ENCODE assay signal across 29 cellular contexts in genomic region chr5:61230492-61230891, GRCh38.
"Had no signal": no experiment of that assay in that cellular context is flagged by ENCODE, and none has a peak within 500 bp of the region (broad histone marks: within the 10 kb centered on the region; RNA-seq: fewer than 3 reads in every experiment).

No MANE protein-coding gene starts in this region.

- FAIRE-seq: astrocyte, colon, endometrium, endothelial cell of umbilical vein had no signal

- H3K36me3 ChIP-seq: brain microvascular endothelial cell, esophagus squamous epithelium, gastroesophageal sphincter, heart right ventricle had no signal

- DNase-seq: activated CD4-positive, alpha-beta memory T cell treated with anti-CD3 and anti-CD28 coated beads, Interleukin-2, amount 10 ng/mL, durations not matched to agents 7 days and 5 days; activated CD4-positive, alpha-beta T cell treated with anti-CD3 and anti-CD28 coated beads for 1 hour; activated CD4-positive, alpha-beta T cell treated with anti-CD3 and anti-CD28 coated beads for 4 hours; activated CD4-positive, alpha-beta T cell treated with anti-CD3 and anti-CD28 coated beads, Interleukin-2, amount 10 ng/mL, durations not matched to agents 7 days and 5 days; activated CD4-positive, alpha-beta T cell treated with anti-CD3 and anti-CD28 coated beads, Interleukin-2, amount 50 U/mL, for 4 hours; activated CD8-positive, alpha-beta memory T cell treated with anti-CD3 and anti-CD28 coated beads, Interleukin-2, amount 50 U/mL, for 48 hours; activated gamma-delta T cell treated with Interleukin-2 at 50 U/mL for 16 hours; activated naive CD4-positive, alpha-beta T cell treated with anti-CD3 and anti-CD28 coated beads, Interleukin-2, amount 50 U/mL, for 16 hours; activated naive CD4-positive, alpha-beta T cell treated with Interleukin-2 at 50 U/mL for 16 hours; activated T-cell treated with anti-CD3 and anti-CD28 coated beads for 4 hours; activated T-cell treated with anti-CD3 and anti-CD28 coated beads, Interleukin-2, amount 50 U/mL, for 24 hours; activated T-cell treated with anti-CD3 and anti-CD28 coated beads, Interleukin-2, amount 50 U/mL, for 72 hours; amniotic stem cell; anterior cingulate cortex; brain microvascular endothelial cell; effector CD8-positive, alpha-beta T cell; esophagus squamous epithelium; foreskin melanocyte; heart right ventricle; T-helper 2 cell had no signal

- H3K27ac ChIP-seq: brain microvascular endothelial cell, epithelial cell of prostate, esophagus squamous epithelium, gastroesophageal sphincter, heart right ventricle, VCaP had no signal

- H3K4me3 ChIP-seq: esophagus squamous epithelium, gastroesophageal sphincter, heart right ventricle had no signal

- H3K4me3 Mint-ChIP-seq: activated CD4-positive, alpha-beta memory T cell treated with anti-CD3 and anti-CD28 coated beads, Interleukin-2, amount 10 ng/mL, durations not matched to agents 7 days and 5 days; activated CD4-positive, alpha-beta T cell treated with anti-CD3 and anti-CD28 coated beads, Interleukin-2, amount 10 ng/mL, durations not matched to agents 7 days and 5 days; activated naive CD8-positive, alpha-beta T cell; activated T-cell treated with anti-CD3 and anti-CD28 coated beads, Interleukin-2, amount 50 U/mL, for 24 hours; activated T-cell treated with anti-CD3 and anti-CD28 coated beads, Interleukin-2, amount 50 U/mL, for 72 hours; WTC11 had no signal

- H3K27me3 ChIP-seq: brain microvascular endothelial cell, esophagus squamous epithelium, gastroesophageal sphincter, heart right ventricle had no signal

- H3K4me1 Mint-ChIP-seq: activated CD4-positive, alpha-beta memory T cell treated with anti-CD3 and anti-CD28 coated beads, Interleukin-2, amount 10 ng/mL, durations not matched to agents 7 days and 5 days; activated CD4-positive, alpha-beta T cell treated with anti-CD3 and anti-CD28 coated beads, Interleukin-2, amount 10 ng/mL, durations not matched to agents 7 days and 5 days; WTC11 had no signal

- H3K36me3 Mint-ChIP-seq: activated naive CD8-positive, alpha-beta T cell; WTC11 had no signal

- H3K9me3 Mint-ChIP-seq: activated CD4-positive, alpha-beta memory T cell treated with anti-CD3 and anti-CD28 coated beads, Interleukin-2, amount 10 ng/mL, durations not matched to agents 7 days and 5 days; activated CD4-positive, alpha-beta T cell treated with anti-CD3 and anti-CD28 coated beads, Interleukin-2, amount 10 ng/mL, durations not matched to agents 7 days and 5 days; activated T-cell treated with anti-CD3 and anti-CD28 coated beads, Interleukin-2, amount 50 U/mL, for 24 hours had no signal

- ATAC-seq: activated T-cell treated with anti-CD3 and anti-CD28 coated beads, Interleukin-2, amount 50 U/mL, for 72 hours; gastroesophageal sphincter; heart right ventricle; WTC11 had no signal

- H3K9me3 ChIP-seq: gastroesophageal sphincter had no signal

- H3K27me3 Mint-ChIP-seq: activated CD4-positive, alpha-beta memory T cell treated with anti-CD3 and anti-CD28 coated beads, Interleukin-2, amount 10 ng/mL, durations not matched to agents 7 days and 5 days; activated CD4-positive, alpha-beta T cell treated with anti-CD3 and anti-CD28 coated beads, Interleukin-2, amount 10 ng/mL, durations not matched to agents 7 days and 5 days; activated naive CD8-positive, alpha-beta T cell; activated T-cell treated with anti-CD3 and anti-CD28 coated beads, Interleukin-2, amount 50 U/mL, for 24 hours had no signal

- H3K27ac Mint-ChIP-seq: activated CD4-positive, alpha-beta memory T cell treated with anti-CD3 and anti-CD28 coated beads, Interleukin-2, amount 10 ng/mL, durations not matched to agents 7 days and 5 days; activated CD4-positive, alpha-beta T cell treated with anti-CD3 and anti-CD28 coated beads, Interleukin-2, amount 10 ng/mL, durations not matched to agents 7 days and 5 days; activated naive CD8-positive, alpha-beta T cell; activated T-cell treated with anti-CD3 and anti-CD28 coated beads, Interleukin-2, amount 50 U/mL, for 24 hours; activated T-cell treated with anti-CD3 and anti-CD28 coated beads, Interleukin-2, amount 50 U/mL, for 72 hours; WTC11 had no signal
